ENCODE assay signal across 8 cellular contexts in genomic region chr22:20523118-20523983, GRCh38. TPM values are rescaled to one million over a fixed set of nuclear protein-coding genes. Genes with fewer than 3 reads are reported as not detected.
DNase-seq lines count a peak whose midpoint lies in the region; ATAC-seq and TF ChIP-seq lines count a peak whose summit lies in the region.

No MANE protein-coding gene starts in this region.

- peaks cover 99% of the 10 kb centered on the region for H3K36me3 Mint-ChIP-seq in stimulated activated effector memory CD8-positive, alpha-beta T cell treated with anti-CD3 and anti-CD28 coated beads, Interleukin-12 subunit alpha, Interleukin-12 subunit beta, amount 100 ng/mL, for 72 hours

- peak overlapping the region; percentile 84 for H3K27ac Mint-ChIP-seq in stimulated activated effector memory CD8-positive, alpha-beta T cell treated with anti-CD3 and anti-CD28 coated beads, Interleukin-12 subunit alpha, Interleukin-12 subunit beta, amount 100 ng/mL, for 72 hours

- no peaks in the 10 kb centered on the region for H3K9me3 Mint-ChIP-seq in stimulated activated effector memory CD8-positive, alpha-beta T cell treated with anti-CD3 and anti-CD28 coated beads, Interleukin-12 subunit alpha, Interleukin-12 subunit beta, amount 100 ng/mL, for 72 hours

- H3K27me3 ChIP-seq in MG63, result no peaks in the 10 kb centered on the region

- peaks cover 55% of the 10 kb centered on the region for H3K36me3 ChIP-seq in MG63

- TF ChIP-seq CTCF in fibroblast of pulmonary artery (IDR thresholded peaks at IDR 0.05; ENCODE audit: low read length, missing control alignments), result no peak

- DNase-seq in DMS 273 (lab: John Stamatoyannopoulos, UW; ENCODE audit: unreplicated experiment), result peak; percentile 69
- DNase-seq in DMS 273 treated with DMSO at 0.1 percent for 48 hours (lab: John Stamatoyannopoulos, UW), result no peak
- DNase-seq in T-helper 22 cell (ENCODE audit: low read depth), result peak; percentile 16
- peak; percentile 33 for DNase-seq in fibroblast of pulmonary artery (ENCODE audit: low read depth)
- no peak for DNase-seq in stimulated activated effector memory CD8-positive, alpha-beta T cell treated with anti-CD3 and anti-CD28 coated beads, Interleukin-12 subunit alpha, Interleukin-12 subunit beta, amount 100 ng/mL, for 72 hours (ENCODE audit: low spot score in 2 of 2)
- no peak for DNase-seq in NK-92 treated with Interleukin-12 subunit alpha and Interleukin-12 subunit beta, amount 100 ng/mL, for 24 hours (lab: John Stamatoyannopoulos, UW)
- DNase-seq in HuH-7 (ENCODE audit: low spot score), result no peak
- no peak for DNase-seq in MG63

- H3K4me3 ChIP-seq in fibroblast of pulmonary artery (replicated peaks; ENCODE audit: low read depth, low read length) (no peak overlapping the region), MG63 (no peak overlapping the region)

- ATAC-seq in stimulated activated effector memory CD8-positive, alpha-beta T cell treated with anti-CD3 and anti-CD28 coated beads, Interleukin-12 subunit alpha, Interleukin-12 subunit beta, amount 100 ng/mL, for 72 hours, result no peak

- H3K4me3 Mint-ChIP-seq in stimulated activated effector memory CD8-positive, alpha-beta T cell treated with anti-CD3 and anti-CD28 coated beads, Interleukin-12 subunit alpha, Interleukin-12 subunit beta, amount 100 ng/mL, for 72 hours, result peak overlapping the region; percentile 46

- H3K9me3 ChIP-seq in MG63, result no peaks in the 10 kb centered on the region

- peaks cover 74% of the 10 kb centered on the region for H3K4me1 Mint-ChIP-seq in stimulated activated effector memory CD8-positive, alpha-beta T cell treated with anti-CD3 and anti-CD28 coated beads, Interleukin-12 subunit alpha, Interleukin-12 subunit beta, amount 100 ng/mL, for 72 hours

RNA-seq across cellular contexts. Expression of gene MED15, which starts 15.9 kb away (rescaled TPM):
- 17.2 and 34.0 TPM in 2 replicates for total RNA-seq in MG63 (2014; rRNA removed; shearing (Covaris generic); ENCODE audit: low replicate concordance)

RNA-seq across cellular contexts. Expression of gene KLHL22, which starts 27.8 kb away (rescaled TPM):
- total RNA-seq in MG63 (2014; rRNA removed; shearing (Covaris generic); ENCODE audit: low replicate concordance), result 29.1 and 36.0 TPM in 2 replicates

Comparison
In these comparisons a context has a peak if more than half of its experiments do, and no peak if none do; other contexts are left out.
1. DNase-seq: peak in DMS 273 (single experiment), T-helper 22 cell (single experiment) and fibroblast of pulmonary artery (single experiment); none in DMS 273 treated with DMSO at 0.1 percent for 48 hours (single experiment), stimulated activated effector memory CD8-positive, alpha-beta T cell treated with anti-CD3 and anti-CD28 coated beads, Interleukin-12 subunit alpha, Interleukin-12 subunit beta, amount 100 ng/mL, for 72 hours (0 of 2), NK-92 treated with Interleukin-12 subunit alpha and Interleukin-12 subunit beta, amount 100 ng/mL, for 24 hours (single experiment), HuH-7 (single experiment) and MG63 (single experiment).